In genomic region chr1:115413208-115413607, GRCh38 we compare ENCODE assay signal across 17 cellular contexts.
DNase-seq lines count a peak whose midpoint lies in the region; ATAC-seq and TF ChIP-seq lines count a peak whose summit lies in the region.
"Had no signal": no experiment of that assay in that cellular context is flagged by ENCODE, and none has a peak within 500 bp of the region (broad histone marks: within the 10 kb centered on the region; RNA-seq: fewer than 3 reads in every experiment).

No MANE protein-coding gene starts in this region.

- H3K4me3 ChIP-seq in PC-3 (ENCODE audit: low read length): no peak overlapping the region
- H3K4me3 ChIP-seq in neural progenitor cell: no peak overlapping the region
- H3K4me3 ChIP-seq: GM23248 had no signal

- peak; percentile 28 for DNase-seq in DMS53 treated with DMSO at 0.1 percent for 48 hours (lab: John Stamatoyannopoulos, UW; ENCODE audit: unreplicated experiment)
- DNase-seq in NCI-H2029 (lab: John Stamatoyannopoulos, UW): peak; percentile 42
- DNase-seq in PC-3: peak; percentile 20
- no peak for DNase-seq in neural progenitor cell (ENCODE audit: low spot score)
- DNase-seq in NCI-H1930 (lab: John Stamatoyannopoulos, UW): no peak
- no peak for DNase-seq in DMS 273 treated with DMSO at 0.1 percent for 48 hours (lab: John Stamatoyannopoulos, UW)
- DNase-seq: C1 segment of cervical spinal cord; Calu3; CD4-positive, alpha-beta memory T cell; COR-L47; DMS153; DMS79 treated with DMSO at 0.1 percent for 48 hours; GF-D8; GM23248; H9 had no signal

- peak; percentile 58 for ATAC-seq in PC-3
- ATAC-seq in HG03460 (IDR thresholded peaks at IDR 0.05; ENCODE audit: unreplicated experiment): no peak
- ATAC-seq: HCT116 had no signal

- TF ChIP-seq CTCF in PC-3 (conservative IDR thresholded peaks at IDR 0.05; ENCODE audit: low read depth, low read length) (no peak), neural progenitor cell (IDR thresholded peaks at IDR 0.05) (no peak)

- H3K4me3 Mint-ChIP-seq in neural progenitor cell: no peak overlapping the region
- H3K4me3 Mint-ChIP-seq: CD4-positive, alpha-beta memory T cell; H9 had no signal

- no peaks in the 10 kb centered on the region for H4K20me1 ChIP-seq in PC-3 (ENCODE audit: low read length)
- no peaks in the 10 kb centered on the region for H4K20me1 ChIP-seq in neural progenitor cell (ENCODE audit: low read depth)

- no peaks in the 10 kb centered on the region for H3K36me3 Mint-ChIP-seq in neural progenitor cell
- H3K36me3 Mint-ChIP-seq: CD4-positive, alpha-beta memory T cell had no signal

- intact Hi-C loops in PC-3 (cut with micrococcal nuclease): no loop called here

- H3K79me2 ChIP-seq in PC-3 (ENCODE audit: low read length): no peaks in the 10 kb centered on the region
- no peaks in the 10 kb centered on the region for H3K79me2 ChIP-seq in neural progenitor cell (ENCODE audit: low read depth)

- peaks cover 30% of the 10 kb centered on the region; the same call in 1 of the 2 replicates for H3K4me1 ChIP-seq in PC-3 (ENCODE audit: insufficient read depth, low read length)
- peaks cover 5% of the 10 kb centered on the region for H3K4me1 ChIP-seq in neural progenitor cell

- H3K9me3 Mint-ChIP-seq in neural progenitor cell: peaks cover 3% of the 10 kb centered on the region

- POLR2A ChIA-PET in PC-3 (lab: Charles Lee; ENCODE audit: unreplicated experiment): no interaction called here

- BruUV-seq in PC-3 (replicated peaks; lab: Mats Ljungman, UMichigan): no TSS peak

- H3K9me3 ChIP-seq in PC-3 (ENCODE audit: low read length): no peaks in the 10 kb centered on the region
- no peaks in the 10 kb centered on the region for H3K9me3 ChIP-seq in neural progenitor cell (ENCODE audit: low read depth)

- H2AFZ ChIP-seq in PC-3 (ENCODE audit: low read length) (no peak overlapping the region), neural progenitor cell (replicated peaks) (peak overlapping the region; percentile 30)
- H2AFZ ChIP-seq: GM23248 had no signal

- H3K27ac Mint-ChIP-seq in neural progenitor cell: no peak overlapping the region
- H3K27ac Mint-ChIP-seq: CD4-positive, alpha-beta memory T cell; H9 had no signal

- H3K27me3 Mint-ChIP-seq in neural progenitor cell (ENCODE audit: insufficient read depth, low read depth): peaks cover 2% of the 10 kb centered on the region

- H3K36me3 ChIP-seq in PC-3 (ENCODE audit: low read depth, low read length) (no peaks in the 10 kb centered on the region), neural progenitor cell (no peaks in the 10 kb centered on the region)

- no peaks in the 10 kb centered on the region for H3F3A ChIP-seq in PC-3 (ENCODE audit: low read length, unreplicated experiment)
- H3F3A ChIP-seq in neural progenitor cell (ENCODE audit: low read depth): no peaks in the 10 kb centered on the region

- H3K9ac ChIP-seq in PC-3 (ENCODE audit: low read length) (no peak overlapping the region), neural progenitor cell (no peak overlapping the region)
- H3K9ac ChIP-seq: GM23248 had no signal

- no peaks in the 10 kb centered on the region for H3K9me2 ChIP-seq in PC-3 (replicated peaks; ENCODE audit: low read length)

- CTCF ChIA-PET in PC-3 (lab: Charles Lee): no interaction called here

- no peaks in the 10 kb centered on the region for H3K4me1 Mint-ChIP-seq in neural progenitor cell
- H3K4me1 Mint-ChIP-seq: CD4-positive, alpha-beta memory T cell had no signal

- H3K4me2 ChIP-seq in PC-3 (ENCODE audit: low read length): no peak overlapping the region
- H3K4me2 ChIP-seq in neural progenitor cell: no peak overlapping the region

- H3K27me3 ChIP-seq in PC-3 (ENCODE audit: low read length) (no peaks in the 10 kb centered on the region), neural progenitor cell (no peaks in the 10 kb centered on the region)

- H3K27ac ChIP-seq in PC-3 (ENCODE audit: low read length) (no peak overlapping the region), neural progenitor cell (no peak overlapping the region)
- H3K27ac ChIP-seq: GM23248 had no signal

Comparison
In these comparisons a context has a peak if more than half of its experiments do, and no peak if none do; other contexts are left out.
1. DNase-seq: peak in DMS53 treated with DMSO at 0.1 percent for 48 hours (single experiment), NCI-H2029 (single experiment) and PC-3 (single experiment); none in neural progenitor cell (single experiment), NCI-H1930 (0 of 2) and DMS 273 treated with DMSO at 0.1 percent for 48 hours (single experiment).